1 cellular context compared by ENCODE assay signal in the genomic region with DNA sequence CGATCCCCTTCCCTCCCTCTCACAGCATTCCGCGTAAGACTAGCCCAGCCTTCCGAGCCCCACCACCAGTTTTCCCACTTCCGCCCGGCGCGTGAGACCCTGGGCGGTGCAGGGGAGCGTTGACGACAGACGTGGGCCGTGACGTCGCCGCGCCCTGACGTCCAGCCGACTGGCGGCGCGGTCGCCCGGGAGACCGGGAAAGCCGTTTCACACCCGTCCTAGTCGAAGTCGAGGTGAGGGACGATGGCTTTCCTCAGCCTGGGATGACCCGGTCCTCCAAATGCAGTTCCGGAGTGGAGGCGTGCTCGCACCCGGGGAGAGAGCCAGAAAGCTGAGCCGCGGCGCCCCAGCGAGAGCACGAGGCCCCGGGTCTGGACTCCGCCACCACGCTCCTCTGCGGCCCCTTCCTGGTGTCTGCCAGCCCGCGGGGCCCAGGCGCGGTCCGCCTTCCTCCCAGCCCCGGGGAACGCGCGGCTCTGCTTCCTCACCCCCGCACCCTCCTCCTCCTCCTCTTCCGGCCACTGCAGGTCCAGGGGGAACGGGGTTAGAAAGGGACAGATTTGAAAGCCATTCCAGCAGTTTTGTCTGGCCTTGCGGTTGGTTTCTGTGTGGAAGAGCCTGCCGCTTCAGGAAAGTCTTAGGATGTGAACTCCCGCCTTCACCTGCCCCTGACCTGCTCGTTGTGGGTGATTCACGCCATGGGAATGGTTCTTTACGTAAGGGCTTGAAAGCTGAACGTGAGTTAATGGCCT.
A peak's percentile ranks its signal among the peaks of the same experiment; 100 is the strongest.
TF ChIP-seq lines count a peak whose summit lies in the region.

A gene (plus strand): TSS at position 210 of the 752 bp plus-strand sequence. CDS start 2,977 bp downstream, outside the sequence.

TF ChIP-seq in K562, 482 proteins besides CTCF, POLR2A, EP300 and RAD21 (continued from another document and continues in another):
- TF ChIP-seq, protein P1, sequence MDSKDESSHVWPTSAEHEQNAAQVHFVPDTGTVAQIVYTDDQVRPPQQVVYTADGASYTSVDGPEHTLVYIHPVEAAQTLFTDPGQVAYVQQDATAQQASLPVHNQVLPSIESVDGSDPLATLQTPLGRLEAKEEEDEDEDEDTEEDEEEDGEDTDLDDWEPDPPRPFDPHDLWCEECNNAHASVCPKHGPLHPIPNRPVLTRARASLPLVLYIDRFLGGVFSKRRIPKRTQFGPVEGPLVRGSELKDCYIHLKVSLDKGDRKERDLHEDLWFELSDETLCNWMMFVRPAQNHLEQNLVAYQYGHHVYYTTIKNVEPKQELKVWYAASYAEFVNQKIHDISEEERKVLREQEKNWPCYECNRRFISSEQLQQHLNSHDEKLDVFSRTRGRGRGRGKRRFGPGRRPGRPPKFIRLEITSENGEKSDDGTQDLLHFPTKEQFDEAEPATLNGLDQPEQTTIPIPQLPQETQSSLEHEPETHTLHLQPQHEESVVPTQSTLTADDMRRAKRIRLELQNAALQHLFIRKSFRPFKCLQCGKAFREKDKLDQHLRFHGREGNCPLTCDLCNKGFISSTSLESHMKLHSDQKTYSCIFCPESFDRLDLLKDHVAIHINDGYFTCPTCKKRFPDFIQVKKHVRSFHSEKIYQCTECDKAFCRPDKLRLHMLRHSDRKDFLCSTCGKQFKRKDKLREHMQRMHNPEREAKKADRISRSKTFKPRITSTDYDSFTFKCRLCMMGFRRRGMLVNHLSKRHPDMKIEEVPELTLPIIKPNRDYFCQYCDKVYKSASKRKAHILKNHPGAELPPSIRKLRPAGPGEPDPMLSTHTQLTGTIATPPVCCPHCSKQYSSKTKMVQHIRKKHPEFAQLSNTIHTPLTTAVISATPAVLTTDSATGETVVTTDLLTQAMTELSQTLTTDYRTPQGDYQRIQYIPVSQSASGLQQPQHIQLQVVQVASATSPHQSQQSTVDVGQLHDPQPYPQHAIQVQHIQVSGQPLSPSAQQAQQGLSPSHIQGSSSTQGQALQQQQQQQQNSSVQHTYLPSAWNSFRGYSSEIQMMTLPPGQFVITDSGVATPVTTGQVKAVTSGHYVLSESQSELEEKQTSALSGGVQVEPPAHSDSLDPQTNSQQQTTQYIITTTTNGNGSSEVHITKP (IDR thresholded peaks at IDR 0.05; ENCODE audit: partially characterized antibody): peak; percentile 25
- TF ChIP-seq CHD4 (IDR thresholded peaks at IDR 0.05; ENCODE audit: insufficient read depth, insufficient replicate concordance, low read depth, low read length, poor library complexity, severe bottlenecking) (no peak), ZNF224 (CRISPR knock-in tag; IDR thresholded peaks at IDR 0.05) (no peak), ZNF583 (CRISPR knock-in tag; IDR thresholded peaks at IDR 0.05) (0 out of 2 replicates have a peak, but pooled peaks have one; percentile 41), ESRRB (CRISPR knock-in tag; IDR thresholded peaks at IDR 0.05; ENCODE audit: borderline replicate concordance) (no peak), XRCC3 (IDR thresholded peaks at IDR 0.05) (no peak), ARNT (IDR thresholded peaks at IDR 0.05) (peak in 1 of 2 experiments; percentile 42; a peak in 1 of 4 replicates), THRAP3 (IDR thresholded peaks at IDR 0.05; ENCODE audit: borderline replicate concordance) (no peak), RBFOX2 (IDR thresholded peaks at IDR 0.05; ENCODE audit: low read depth, low read length) (peak; percentile 97), ZNF175 (CRISPR knock-in tag; IDR thresholded peaks at IDR 0.05; ENCODE audit: low read depth) (0 out of 2 replicates have a peak, but pooled peaks have one; percentile 65), NELFE (IDR thresholded peaks at IDR 0.05; ENCODE audit: insufficient read depth, insufficient read length) (no peak), RBM39 (optimal IDR thresholded peaks at IDR 0.05; ENCODE audit: low read depth, low read length) (no peak), HNRNPLL (IDR thresholded peaks at IDR 0.05; ENCODE audit: low read depth, low read length, poor library complexity, severe bottlenecking) (peak; percentile 34), TAF7 (tag; IDR thresholded peaks at IDR 0.05) (peak; percentile 60; the same call in 1 of the 2 replicates), ZNF282 (CRISPR knock-in tag; IDR thresholded peaks at IDR 0.05) (no peak), GABPB2 (CRISPR knock-in tag; conservative IDR thresholded peaks at IDR 0.05) (no peak; the same call in 1 of the 2 replicates), SETDB1 (IDR thresholded peaks at IDR 0.05; ENCODE audit: low read length) (no peak), TOE1 (IDR thresholded peaks at IDR 0.05; ENCODE audit: borderline replicate concordance) (no peak), TOE1 (CRISPR knock-in tag; IDR thresholded peaks at IDR 0.05; ENCODE audit: borderline replicate concordance, low read depth) (no peak), MTA2 (IDR thresholded peaks at IDR 0.05; ENCODE audit: low read depth) (no peak), EZH2 (IDR thresholded peaks at IDR 0.05; ENCODE audit: borderline replicate concordance, low read depth, low read length) (no peak), ZNF77 (CRISPR knock-in tag; IDR thresholded peaks at IDR 0.05) (no peak), POLR2H (tag; IDR thresholded peaks at IDR 0.05; ENCODE audit: low read depth) (no peak), TAF9B (IDR thresholded peaks at IDR 0.05; ENCODE audit: partially characterized antibody) (peak; percentile 62), ZNF589 (CRISPR knock-in tag; IDR thresholded peaks at IDR 0.05; ENCODE audit: low read depth) (peak; percentile 75; the same call in 1 of the 2 replicates), MED1 (CRISPR knock-in tag; IDR thresholded peaks at IDR 0.05; ENCODE audit: borderline replicate concordance) (no peak), ZNF584 (CRISPR knock-in tag; IDR thresholded peaks at IDR 0.05; ENCODE audit: low read depth) (peak; percentile 12; the same call in 1 of the 2 replicates), BRF1 (IDR thresholded peaks at IDR 0.05; ENCODE audit: borderline replicate concordance, extremely low read depth, insufficient read length) (no peak), POLR3A (IDR thresholded peaks at IDR 0.05; ENCODE audit: borderline replicate concordance, extremely low read depth, insufficient read depth, insufficient read length) (no peak), OTX1 (CRISPR knock-in tag; IDR thresholded peaks at IDR 0.05) (no peak), DPF2 (IDR thresholded peaks at IDR 0.05) (no peak; the same call in 1 of the 2 replicates), NCOA6 (IDR thresholded peaks at IDR 0.05) (peak; percentile 88), ATF7 (IDR thresholded peaks at IDR 0.05) (peak; percentile 82), ZFX (CRISPR knock-in tag; IDR thresholded peaks at IDR 0.05) (peak; percentile 95), RBM14 (IDR thresholded peaks at IDR 0.05; ENCODE audit: borderline replicate concordance, insufficient read depth, low read depth, low read length) (no peak), FOXA3 (CRISPR knock-in tag; conservative IDR thresholded peaks at IDR 0.05 in 1 of 2, IDR thresholded peaks at IDR 0.05 in 1 of 2) (no peak), KAT2B (IDR thresholded peaks at IDR 0.05; ENCODE audit: low read depth, low read length) (no peak), RHOXF2B (CRISPR knock-in tag; conservative IDR thresholded peaks at IDR 0.05) (no peak), ZNF316 (IDR thresholded peaks at IDR 0.05) (no peak), SMC3 (conservative IDR thresholded peaks at IDR 0.05; ENCODE audit: insufficient read depth, low read depth, low read length) (no peak), SIN3A (IDR thresholded peaks at IDR 0.05; ENCODE audit: borderline replicate concordance in 2 of 2, control insufficient read depth in 1 of 2, low read depth in 2 of 2, low read length in 2 of 2) (0 out of 4 replicates have a peak, but pooled peaks of 1 of the 2 experiments have one; percentile 54)
- TF ChIP-seq, protein P2, sequence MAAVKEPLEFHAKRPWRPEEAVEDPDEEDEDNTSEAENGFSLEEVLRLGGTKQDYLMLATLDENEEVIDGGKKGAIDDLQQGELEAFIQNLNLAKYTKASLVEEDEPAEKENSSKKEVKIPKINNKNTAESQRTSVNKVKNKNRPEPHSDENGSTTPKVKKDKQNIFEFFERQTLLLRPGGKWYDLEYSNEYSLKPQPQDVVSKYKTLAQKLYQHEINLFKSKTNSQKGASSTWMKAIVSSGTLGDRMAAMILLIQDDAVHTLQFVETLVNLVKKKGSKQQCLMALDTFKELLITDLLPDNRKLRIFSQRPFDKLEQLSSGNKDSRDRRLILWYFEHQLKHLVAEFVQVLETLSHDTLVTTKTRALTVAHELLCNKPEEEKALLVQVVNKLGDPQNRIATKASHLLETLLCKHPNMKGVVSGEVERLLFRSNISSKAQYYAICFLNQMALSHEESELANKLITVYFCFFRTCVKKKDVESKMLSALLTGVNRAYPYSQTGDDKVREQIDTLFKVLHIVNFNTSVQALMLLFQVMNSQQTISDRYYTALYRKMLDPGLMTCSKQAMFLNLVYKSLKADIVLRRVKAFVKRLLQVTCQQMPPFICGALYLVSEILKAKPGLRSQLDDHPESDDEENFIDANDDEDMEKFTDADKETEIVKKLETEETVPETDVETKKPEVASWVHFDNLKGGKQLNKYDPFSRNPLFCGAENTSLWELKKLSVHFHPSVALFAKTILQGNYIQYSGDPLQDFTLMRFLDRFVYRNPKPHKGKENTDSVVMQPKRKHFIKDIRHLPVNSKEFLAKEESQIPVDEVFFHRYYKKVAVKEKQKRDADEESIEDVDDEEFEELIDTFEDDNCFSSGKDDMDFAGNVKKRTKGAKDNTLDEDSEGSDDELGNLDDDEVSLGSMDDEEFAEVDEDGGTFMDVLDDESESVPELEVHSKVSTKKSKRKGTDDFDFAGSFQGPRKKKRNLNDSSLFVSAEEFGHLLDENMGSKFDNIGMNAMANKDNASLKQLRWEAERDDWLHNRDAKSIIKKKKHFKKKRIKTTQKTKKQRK (IDR thresholded peaks at IDR 0.05; ENCODE audit: borderline replicate concordance, low read depth, low read length): 0 out of 2 replicates have a peak, but pooled peaks have one; percentile 0
- TF ChIP-seq, protein P3, sequence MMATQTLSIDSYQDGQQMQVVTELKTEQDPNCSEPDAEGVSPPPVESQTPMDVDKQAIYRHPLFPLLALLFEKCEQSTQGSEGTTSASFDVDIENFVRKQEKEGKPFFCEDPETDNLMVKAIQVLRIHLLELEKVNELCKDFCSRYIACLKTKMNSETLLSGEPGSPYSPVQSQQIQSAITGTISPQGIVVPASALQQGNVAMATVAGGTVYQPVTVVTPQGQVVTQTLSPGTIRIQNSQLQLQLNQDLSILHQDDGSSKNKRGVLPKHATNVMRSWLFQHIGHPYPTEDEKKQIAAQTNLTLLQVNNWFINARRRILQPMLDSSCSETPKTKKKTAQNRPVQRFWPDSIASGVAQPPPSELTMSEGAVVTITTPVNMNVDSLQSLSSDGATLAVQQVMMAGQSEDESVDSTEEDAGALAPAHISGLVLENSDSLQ (IDR thresholded peaks at IDR 0.05): peak; percentile 79
- TF ChIP-seq, protein P4, sequence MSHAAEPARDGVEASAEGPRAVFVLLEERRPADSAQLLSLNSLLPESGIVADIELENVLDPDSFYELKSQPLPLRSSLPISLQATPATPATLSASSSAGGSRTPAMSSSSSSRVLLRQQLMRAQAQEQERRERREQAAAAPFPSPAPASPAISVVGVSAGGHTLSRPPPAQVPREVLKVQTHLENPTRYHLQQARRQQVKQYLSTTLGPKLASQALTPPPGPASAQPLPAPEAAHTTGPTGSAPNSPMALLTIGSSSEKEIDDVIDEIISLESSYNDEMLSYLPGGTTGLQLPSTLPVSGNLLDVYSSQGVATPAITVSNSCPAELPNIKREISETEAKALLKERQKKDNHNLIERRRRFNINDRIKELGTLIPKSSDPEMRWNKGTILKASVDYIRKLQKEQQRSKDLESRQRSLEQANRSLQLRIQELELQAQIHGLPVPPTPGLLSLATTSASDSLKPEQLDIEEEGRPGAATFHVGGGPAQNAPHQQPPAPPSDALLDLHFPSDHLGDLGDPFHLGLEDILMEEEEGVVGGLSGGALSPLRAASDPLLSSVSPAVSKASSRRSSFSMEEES (CRISPR knock-in tag; IDR thresholded peaks at IDR 0.05): no peak
- TF ChIP-seq, protein P5, sequence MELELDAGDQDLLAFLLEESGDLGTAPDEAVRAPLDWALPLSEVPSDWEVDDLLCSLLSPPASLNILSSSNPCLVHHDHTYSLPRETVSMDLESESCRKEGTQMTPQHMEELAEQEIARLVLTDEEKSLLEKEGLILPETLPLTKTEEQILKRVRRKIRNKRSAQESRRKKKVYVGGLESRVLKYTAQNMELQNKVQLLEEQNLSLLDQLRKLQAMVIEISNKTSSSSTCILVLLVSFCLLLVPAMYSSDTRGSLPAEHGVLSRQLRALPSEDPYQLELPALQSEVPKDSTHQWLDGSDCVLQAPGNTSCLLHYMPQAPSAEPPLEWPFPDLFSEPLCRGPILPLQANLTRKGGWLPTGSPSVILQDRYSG (tag; conservative IDR thresholded peaks at IDR 0.05; ENCODE audit: low read depth): no peak; the same call in 1 of the 2 replicates
- TF ChIP-seq, protein P6, sequence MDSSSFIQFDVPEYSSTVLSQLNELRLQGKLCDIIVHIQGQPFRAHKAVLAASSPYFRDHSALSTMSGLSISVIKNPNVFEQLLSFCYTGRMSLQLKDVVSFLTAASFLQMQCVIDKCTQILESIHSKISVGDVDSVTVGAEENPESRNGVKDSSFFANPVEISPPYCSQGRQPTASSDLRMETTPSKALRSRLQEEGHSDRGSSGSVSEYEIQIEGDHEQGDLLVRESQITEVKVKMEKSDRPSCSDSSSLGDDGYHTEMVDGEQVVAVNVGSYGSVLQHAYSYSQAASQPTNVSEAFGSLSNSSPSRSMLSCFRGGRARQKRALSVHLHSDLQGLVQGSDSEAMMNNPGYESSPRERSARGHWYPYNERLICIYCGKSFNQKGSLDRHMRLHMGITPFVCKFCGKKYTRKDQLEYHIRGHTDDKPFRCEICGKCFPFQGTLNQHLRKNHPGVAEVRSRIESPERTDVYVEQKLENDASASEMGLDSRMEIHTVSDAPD (CRISPR knock-in tag; IDR thresholded peaks at IDR 0.05): no peak
- TF ChIP-seq, protein P7, sequence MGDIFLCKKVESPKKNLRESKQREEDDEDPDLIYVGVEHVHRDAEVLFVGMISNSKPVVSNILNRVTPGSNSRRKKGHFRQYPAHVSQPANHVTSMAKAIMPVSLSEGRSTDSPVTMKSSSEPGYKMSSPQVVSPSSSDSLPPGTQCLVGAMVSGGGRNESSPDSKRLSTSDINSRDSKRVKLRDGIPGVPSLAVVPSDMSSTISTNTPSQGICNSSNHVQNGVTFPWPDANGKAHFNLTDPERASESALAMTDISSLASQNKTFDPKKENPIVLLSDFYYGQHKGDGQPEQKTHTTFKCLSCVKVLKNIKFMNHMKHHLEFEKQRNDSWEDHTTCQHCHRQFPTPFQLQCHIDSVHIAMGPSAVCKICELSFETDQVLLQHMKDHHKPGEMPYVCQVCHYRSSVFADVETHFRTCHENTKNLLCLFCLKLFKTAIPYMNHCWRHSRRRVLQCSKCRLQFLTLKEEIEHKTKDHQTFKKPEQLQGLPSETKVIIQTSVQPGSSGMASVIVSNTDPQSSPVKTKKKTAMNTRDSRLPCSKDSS (IDR thresholded peaks at IDR 0.05; ENCODE audit: low read depth, partially characterized antibody): no peak
- TF ChIP-seq, protein P8, sequence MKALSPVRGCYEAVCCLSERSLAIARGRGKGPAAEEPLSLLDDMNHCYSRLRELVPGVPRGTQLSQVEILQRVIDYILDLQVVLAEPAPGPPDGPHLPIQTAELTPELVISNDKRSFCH (CRISPR knock-in tag; IDR thresholded peaks at IDR 0.05): no peak
- TF ChIP-seq, protein P8 (tag; IDR thresholded peaks at IDR 0.05): peak; percentile 30; the same call in 1 of the 2 replicates
